Comparison of ENCODE assay signal across 24 cellular contexts in the genomic region with DNA sequence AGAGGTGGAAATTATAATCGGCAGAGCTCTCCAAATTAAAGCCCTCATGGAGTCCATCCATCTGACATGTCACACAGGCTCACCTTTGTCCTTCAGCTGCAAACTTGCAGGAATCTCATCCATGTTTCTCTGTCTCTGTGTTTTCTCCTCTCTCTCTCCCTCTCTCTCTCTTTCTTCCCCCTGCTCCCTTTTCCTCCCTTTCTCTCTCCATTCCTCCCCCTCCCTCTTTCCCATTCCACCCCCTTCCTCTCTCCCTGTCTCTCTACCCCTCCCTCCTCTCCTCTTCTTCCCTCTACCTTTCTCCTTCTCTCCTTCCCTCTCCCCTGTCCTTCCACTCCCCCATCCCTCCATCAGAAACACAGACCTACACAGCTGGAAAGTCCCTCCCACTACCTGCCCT. TPM values are rescaled to one million over a fixed set of nuclear protein-coding genes. Genes with fewer than 3 reads are reported as not detected.
"Had no signal": no experiment of that assay in that cellular context is flagged by ENCODE, and none has a peak within 500 bp of the region (broad histone marks: within the 10 kb centered on the region; RNA-seq: fewer than 3 reads in every experiment).

No MANE protein-coding gene starts in this region.

- H3K27me3 Mint-ChIP-seq: stimulated activated naive CD8-positive, alpha-beta T cell treated with anti-CD3 and anti-CD28 coated beads, Interleukin-15, Interleukin-2, amounts not matched to agents 100 ng/mL and 50 ng/mL, for 24 hours had no signal

- H3K9me3 ChIP-seq: esophagus squamous epithelium, gastroesophageal sphincter, left ventricle myocardium inferior, ovary, right atrium auricular region, testis, tibial nerve, upper lobe of right lung had no signal

- H3K27me3 ChIP-seq: ovary, right atrium auricular region, testis had no signal

- DNase-seq: cerebellar nuclear complex; esophagus squamous epithelium; foreskin fibroblast; immature natural killer cell; left ventricle myocardium inferior; mesenchymal stem cell; midbrain; nucleus accumbens; ovary; small intestine; stimulated activated CD4-positive, alpha-beta T cell treated with anti-CD3 and anti-CD28 coated beads, Interleukin-12 subunit alpha, Interleukin-12 subunit beta, amount 100 ng/mL, for 4 hours; testis; upper lobe of right lung had no signal

- H3K27ac Mint-ChIP-seq: dendritic cell treated with granulocyte-macrophage colony-stimulating factor and Interleukin-4, amounts not matched to agents 40 ng/mL and 50 ng/mL, for 4 days; stimulated activated naive CD8-positive, alpha-beta T cell treated with anti-CD3 and anti-CD28 coated beads, Interleukin-15, Interleukin-2, amounts not matched to agents 100 ng/mL and 50 ng/mL, for 24 hours had no signal

- H3K4me3 ChIP-seq: esophagus squamous epithelium, gastroesophageal sphincter, left ventricle myocardium inferior, lung, ovary, right atrium auricular region, testis, tibial nerve, upper lobe of right lung had no signal

- ATAC-seq: gastroesophageal sphincter, upper lobe of right lung had no signal

- H3K4me1 ChIP-seq: esophagus squamous epithelium, gastroesophageal sphincter, left ventricle myocardium inferior, right atrium auricular region, testis, tibial nerve, upper lobe of right lung had no signal

- H3K27ac ChIP-seq: esophagus squamous epithelium, gastroesophageal sphincter, left ventricle myocardium inferior, ovary, right atrium auricular region, testis, tibial nerve, upper lobe of right lung had no signal

- H3K4me3 Mint-ChIP-seq: dendritic cell treated with granulocyte-macrophage colony-stimulating factor and Interleukin-4, amounts not matched to agents 40 ng/mL and 50 ng/mL, for 4 days; immature natural killer cell; neural crest cell; stimulated activated naive CD8-positive, alpha-beta T cell treated with anti-CD3 and anti-CD28 coated beads, Interleukin-15, Interleukin-2, amounts not matched to agents 100 ng/mL and 50 ng/mL, for 24 hours had no signal

- H3K9me3 Mint-ChIP-seq: dendritic cell treated with granulocyte-macrophage colony-stimulating factor and Interleukin-4, amounts not matched to agents 40 ng/mL and 50 ng/mL, for 4 days; immature natural killer cell; neural crest cell; stimulated activated naive CD8-positive, alpha-beta T cell treated with anti-CD3 and anti-CD28 coated beads, Interleukin-15, Interleukin-2, amounts not matched to agents 100 ng/mL and 50 ng/mL, for 24 hours had no signal

- H3K36me3 ChIP-seq: esophagus squamous epithelium, gastroesophageal sphincter, left ventricle myocardium inferior, ovary, right atrium auricular region, tibial nerve, upper lobe of right lung had no signal

RNA-seq across cellular contexts. Expression of gene NCR2, which starts 6.8 kb away (rescaled TPM):
- total RNA-seq: epithelial cell of proximal tubule, gastroesophageal sphincter, left ventricle myocardium inferior, lung, neural crest cell, ovary, posterior vena cava, right atrium auricular region, subcutaneous adipose tissue, testis, tibial nerve, upper lobe of right lung had no signal
- polyA plus RNA-seq: keratinocyte, lung, ovary, small intestine had no signal

RNA-seq across cellular contexts. Expression of gene TREM1, which starts 55.8 kb away (rescaled TPM):
- total RNA-seq: neural crest cell had no signal
- polyA plus RNA-seq: keratinocyte had no signal
